Comparison of ENCODE assay signal across 11 cellular contexts in the genomic region with DNA sequence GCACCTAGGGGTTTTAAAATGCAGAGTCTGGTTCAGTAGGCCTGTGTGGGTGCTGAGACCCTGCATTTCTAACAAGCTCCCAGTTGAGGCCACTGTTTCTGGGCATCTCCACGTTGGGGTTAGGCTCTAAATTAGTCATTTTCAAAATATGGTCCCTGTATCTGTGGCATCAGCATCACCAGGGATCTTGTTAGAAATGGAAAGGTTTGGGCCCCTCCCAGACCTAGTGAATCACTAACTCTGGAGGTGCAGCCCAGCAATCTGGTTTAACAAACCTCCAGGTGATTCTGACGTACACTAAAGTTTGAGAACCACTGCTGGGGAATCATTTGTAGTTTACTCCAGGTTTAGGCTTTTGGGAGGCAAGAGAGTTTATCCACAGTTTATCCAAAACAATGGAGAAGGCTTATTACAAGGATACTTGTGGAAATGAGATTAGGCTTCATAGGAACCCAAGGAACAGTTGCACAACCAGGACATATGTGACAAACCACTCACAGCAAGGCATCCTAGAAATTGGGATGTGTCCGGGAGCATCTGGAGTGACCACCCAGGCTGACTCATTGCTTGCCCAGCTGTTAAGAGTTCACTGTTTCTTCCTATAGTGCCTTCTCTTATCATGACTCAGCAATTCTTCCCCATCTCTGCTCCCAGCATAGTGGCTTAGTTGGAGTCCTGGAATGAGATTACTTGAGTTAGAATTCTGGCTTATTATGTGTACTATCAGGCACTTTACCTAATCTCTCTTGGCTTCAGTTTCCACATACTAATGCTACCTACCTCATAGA.
DNase-seq lines count a peak whose midpoint lies in the region; ATAC-seq and TF ChIP-seq lines count a peak whose summit lies in the region.
"Had no signal": no experiment of that assay in that cellular context is flagged by ENCODE, and none has a peak within 500 bp of the region (broad histone marks: within the 10 kb centered on the region; RNA-seq: fewer than 3 reads in every experiment).

No MANE protein-coding gene starts in this region.

- H3K9me3 ChIP-seq in heart right ventricle = no peaks in the 10 kb centered on the region
- H3K9me3 ChIP-seq in H9 (ENCODE audit: control insufficient read depth, low read depth, low read length) = no peaks in the 10 kb centered on the region

- peaks cover 0 to 3% of the 10 kb centered on the region in 2 experiments; a peak in 1 of 4 replicates for H3K4me1 Mint-ChIP-seq in H9
- H3K4me1 Mint-ChIP-seq: nephron progenitor cell had no signal

- H3K36me3 ChIP-seq in heart right ventricle = no peaks in the 10 kb centered on the region
- H3K36me3 ChIP-seq: WERI-Rb-1 had no signal

- no peak overlapping the region for H3K14ac ChIP-seq in H9 (ENCODE audit: insufficient read depth, low read length)

- DNase-seq in HS-5 (ENCODE audit: low read depth) (peak; percentile 92), amniotic epithelial cell (ENCODE audit: low read depth) (peak; percentile 87), heart right ventricle (no peak), stromal cell of bone marrow (ENCODE audit: low read depth) (peak; percentile 77), H9 (no peak)
- DNase-seq: activated T-cell treated with anti-CD3 and anti-CD28 coated beads, Interleukin-2, amount 50 U/mL, for 1 hour; NCI-H1436 treated with DMSO at 0.1 percent for 48 hours; nephron progenitor cell; WERI-Rb-1 had no signal

- no peak overlapping the region for H2BK5ac ChIP-seq in H9 (ENCODE audit: insufficient read length, low read length)

- no peak overlapping the region for H3K23ac ChIP-seq in H9 (ENCODE audit: insufficient read length, low read depth, low read length)

- 67 to 68% methylated on average over 3 of the region's 3 CpGs for WGBS in heart right ventricle, 2 donors
- WGBS in H9 (ENCODE audit: extremely low coverage, insufficient read length, low lambda C conversion rate) = no CpG with 5 or more reads among the region's 3 CpGs

- H2BK12ac ChIP-seq in H9 (ENCODE audit: insufficient read length, low read depth, low read length) = no peak overlapping the region

- H4K5ac ChIP-seq in H9 (ENCODE audit: insufficient read length, low read depth, low read length) = no peak overlapping the region

- no peaks in the 10 kb centered on the region for H3K79me1 ChIP-seq in H9 (ENCODE audit: insufficient read depth, low read depth, low read length, poor library complexity, severe bottlenecking)

- no peak overlapping the region for H3K9ac ChIP-seq in H9 (ENCODE audit: extremely low read depth, insufficient read length, low read length)

- H3K27ac Mint-ChIP-seq in H9 = 0 out of 7 replicates have a peak overlapping the region, but pooled peaks of 1 of the 3 experiments have one; percentile 14
- H3K27ac Mint-ChIP-seq: nephron progenitor cell had no signal

- no peaks in the 10 kb centered on the region for H3K9me3 Mint-ChIP-seq in H9
- H3K9me3 Mint-ChIP-seq: nephron progenitor cell had no signal

- H3K56ac ChIP-seq in H9 (ENCODE audit: insufficient read length, low read depth, low read length) = no peak overlapping the region

- H4K91ac ChIP-seq in H9 (ENCODE audit: insufficient read length, low read depth, low read length) = no peak overlapping the region

- H2BK20ac ChIP-seq in H9 (ENCODE audit: low read depth, low read length, poor library complexity, severe bottlenecking) = no peak overlapping the region

- peak in 7 of 8 donors; percentile 56 to 87 (median 65) for ATAC-seq in heart right ventricle
- ATAC-seq in HG03342 (IDR thresholded peaks at IDR 0.05; ENCODE audit: unreplicated experiment) = no peak
- no peak for ATAC-seq in GM19351 (IDR thresholded peaks at IDR 0.05; ENCODE audit: unreplicated experiment)

- no peak overlapping the region for H3K4me2 ChIP-seq in H9 (ENCODE audit: insufficient read depth, insufficient read length, low read length)

- H4K8ac ChIP-seq in H9 (replicated peaks; ENCODE audit: insufficient read length, low read depth, low read length) = no peak overlapping the region

- H3K4me3 ChIP-seq in heart right ventricle = no peak overlapping the region

- H2BK120ac ChIP-seq in H9 (ENCODE audit: low read depth, low read length, poor library complexity, severe bottlenecking) = no peak overlapping the region

- no peaks in the 10 kb centered on the region for H4K20me1 ChIP-seq in H9 (ENCODE audit: control insufficient read depth, insufficient read depth, insufficient read length)

- H3K27me3 Mint-ChIP-seq in H9 (ENCODE audit: low read depth) = no peaks in the 10 kb centered on the region; the same call in 1 of the 2 replicates

- TF ChIP-seq CTCF in heart right ventricle (IDR thresholded peaks at IDR 0.05) (no peak), H9 (conservative IDR thresholded peaks at IDR 0.05) (no peak)

- no peak overlapping the region for H3T11ph ChIP-seq in H9 (ENCODE audit: low read length)

- intact Hi-C loops in heart right ventricle (cut with DNase I) = no loop called here

- H3K23me2 ChIP-seq in H9 (ENCODE audit: insufficient read length, low read depth, low read length, poor library complexity, severe bottlenecking) = no peaks in the 10 kb centered on the region

- H3K18ac ChIP-seq in H9 (ENCODE audit: insufficient read length, low read depth, low read length) = no peak overlapping the region

- no peak overlapping the region for H2BK15ac ChIP-seq in H9 (ENCODE audit: low read depth, low read length)

- no peak overlapping the region for H2AFZ ChIP-seq in H9 (ENCODE audit: low read length)

- no peaks in the 10 kb centered on the region for H3K27me3 ChIP-seq in heart right ventricle
- H3K27me3 ChIP-seq in H9 (ENCODE audit: insufficient read depth, low read length) = no peaks in the 10 kb centered on the region

- H3K4me1 ChIP-seq in heart right ventricle (peaks cover 0 to 25% (median 9%) of the 10 kb centered on the region in 9 donors), H9 (ENCODE audit: insufficient read depth, low read length) (no peaks in the 10 kb centered on the region)

- H3K4ac ChIP-seq in H9 (ENCODE audit: low read depth, low read length) = no peak overlapping the region

- no peak overlapping the region for H2AK5ac ChIP-seq in H9 (ENCODE audit: insufficient read length, low read length)

- no peaks in the 10 kb centered on the region for H3K36me3 Mint-ChIP-seq in H9 (ENCODE audit: insufficient read depth in 1 of 3, low read depth in 3 of 3)

- no peak overlapping the region for H3K4me3 Mint-ChIP-seq in H9
- H3K4me3 Mint-ChIP-seq: nephron progenitor cell had no signal

- H3K27ac ChIP-seq in heart right ventricle (peak overlapping the region in 5 of 10 donors; percentile 8 to 49 (median 26)), H9 (ENCODE audit: insufficient read length, low read depth, low read length) (no peak overlapping the region)
- H3K27ac ChIP-seq: WERI-Rb-1 had no signal

- no peaks in the 10 kb centered on the region for H3K79me2 ChIP-seq in H9 (ENCODE audit: insufficient read depth, low read length)

Comparison
In these comparisons a context has a peak if more than half of its experiments do, and no peak if none do; other contexts are left out.
1. DNase-seq: peak in HS-5 (single experiment), amniotic epithelial cell (single experiment) and stromal cell of bone marrow (single experiment); none in heart right ventricle (0 of 2) and H9 (single experiment).
2. ATAC-seq: peak in heart right ventricle (7 of 8); none in HG03342 (single experiment) and GM19351 (single experiment).